13 cellular contexts compared by ENCODE assay signal in the genomic region with DNA sequence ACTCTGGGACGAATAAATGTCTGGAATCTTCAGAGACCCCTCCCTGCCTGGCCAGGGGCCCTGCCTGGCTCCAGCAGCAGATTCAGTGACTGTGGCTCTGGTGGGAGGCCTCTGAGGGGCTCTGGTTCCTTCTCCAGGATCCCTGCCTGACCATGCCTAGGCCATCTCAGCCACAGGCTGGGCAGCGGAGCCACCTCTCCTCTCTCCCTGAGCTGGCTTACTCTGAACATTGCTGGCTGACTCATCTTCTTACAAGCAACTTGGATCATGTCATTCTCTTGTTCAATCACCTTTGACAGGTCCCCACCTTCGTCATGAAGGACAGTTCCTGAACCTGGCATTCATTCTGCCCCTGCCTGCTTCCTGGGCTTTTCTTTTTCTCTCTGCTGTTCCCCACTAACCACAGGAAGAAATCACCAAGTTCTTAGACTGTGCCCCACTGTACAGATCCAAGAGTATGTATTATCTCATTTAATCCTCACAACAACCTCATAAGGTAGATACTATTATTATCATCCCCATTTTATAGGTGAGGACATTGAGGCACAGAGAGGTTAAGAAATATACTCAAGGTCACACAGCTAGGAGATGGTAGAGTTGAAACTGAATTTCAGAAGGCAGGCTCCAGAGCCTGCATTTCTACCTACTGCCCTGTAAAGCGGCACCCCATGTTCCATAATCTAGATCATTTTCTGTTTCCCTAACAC.
"Had no signal": no experiment of that assay in that cellular context is flagged by ENCODE, and none has a peak within 500 bp of the region (broad histone marks: within the 10 kb centered on the region; RNA-seq: fewer than 3 reads in every experiment).

No MANE protein-coding gene starts in this region.

- H3K9me3 Mint-ChIP-seq: activated B cell treated with CpG ODN at 0.5 μM for 24 hours; nephron; stimulated activated naive CD8-positive, alpha-beta T cell treated with anti-CD3 and anti-CD28 coated beads, Interleukin-15, amount 100 ng/mL, for 72 hours had no signal

- H3K27ac ChIP-seq: brain microvascular endothelial cell, dorsolateral prefrontal cortex, gastroesophageal sphincter, psoas muscle, thoracic aorta had no signal

- H3K36me3 ChIP-seq: brain microvascular endothelial cell, thoracic aorta had no signal

- H3K36me3 Mint-ChIP-seq: activated naive CD8-positive, alpha-beta T cell had no signal

- H3K9me3 ChIP-seq: gastroesophageal sphincter, psoas muscle, thoracic aorta had no signal

- DNase-seq: activated B cell treated with CpG ODN at 0.5 μM for 24 hours; activated CD4-positive, alpha-beta T cell treated with anti-CD3 and anti-CD28 coated beads, Interleukin-2, amount 50 U/mL, for 1 hour; brain microvascular endothelial cell; dorsolateral prefrontal cortex; left cardiac atrium; psoas muscle; stimulated activated CD4-positive, alpha-beta T cell treated with anti-CD3 and anti-CD28 coated beads, Interleukin-2, amount 100 ng/mL, for 48 hours; stimulated activated naive CD8-positive, alpha-beta T cell treated with anti-CD3 and anti-CD28 coated beads, Interleukin-15, amount 100 ng/mL, for 72 hours; T-helper 17 cell had no signal

- H3K27ac Mint-ChIP-seq: activated B cell treated with CpG ODN at 0.5 μM for 24 hours; activated naive CD8-positive, alpha-beta T cell; stimulated activated naive CD8-positive, alpha-beta T cell treated with anti-CD3 and anti-CD28 coated beads, Interleukin-15, amount 100 ng/mL, for 72 hours; T-helper 17 cell had no signal

- H3K27me3 ChIP-seq: brain microvascular endothelial cell, dorsolateral prefrontal cortex, gastroesophageal sphincter had no signal

- H3K4me3 Mint-ChIP-seq: activated B cell treated with CpG ODN at 0.5 μM for 24 hours; activated naive CD8-positive, alpha-beta T cell; nephron; stimulated activated naive CD8-positive, alpha-beta T cell treated with anti-CD3 and anti-CD28 coated beads, Interleukin-15, amount 100 ng/mL, for 72 hours; T-helper 17 cell had no signal

- H3K4me3 ChIP-seq: dorsolateral prefrontal cortex, gastroesophageal sphincter, psoas muscle, thoracic aorta had no signal

- H3K27me3 Mint-ChIP-seq: activated naive CD8-positive, alpha-beta T cell; stimulated activated naive CD8-positive, alpha-beta T cell treated with anti-CD3 and anti-CD28 coated beads, Interleukin-15, amount 100 ng/mL, for 72 hours had no signal

- ATAC-seq: gastroesophageal sphincter; left cardiac atrium; psoas muscle; stimulated activated naive CD8-positive, alpha-beta T cell treated with anti-CD3 and anti-CD28 coated beads, Interleukin-15, amount 100 ng/mL, for 72 hours; T-helper 17 cell had no signal

- H3K4me1 ChIP-seq: gastroesophageal sphincter, psoas muscle had no signal

- H3K4me1 Mint-ChIP-seq: activated B cell treated with CpG ODN at 0.5 μM for 24 hours; nephron; stimulated activated naive CD8-positive, alpha-beta T cell treated with anti-CD3 and anti-CD28 coated beads, Interleukin-15, amount 100 ng/mL, for 72 hours had no signal
